In the genomic region with DNA sequence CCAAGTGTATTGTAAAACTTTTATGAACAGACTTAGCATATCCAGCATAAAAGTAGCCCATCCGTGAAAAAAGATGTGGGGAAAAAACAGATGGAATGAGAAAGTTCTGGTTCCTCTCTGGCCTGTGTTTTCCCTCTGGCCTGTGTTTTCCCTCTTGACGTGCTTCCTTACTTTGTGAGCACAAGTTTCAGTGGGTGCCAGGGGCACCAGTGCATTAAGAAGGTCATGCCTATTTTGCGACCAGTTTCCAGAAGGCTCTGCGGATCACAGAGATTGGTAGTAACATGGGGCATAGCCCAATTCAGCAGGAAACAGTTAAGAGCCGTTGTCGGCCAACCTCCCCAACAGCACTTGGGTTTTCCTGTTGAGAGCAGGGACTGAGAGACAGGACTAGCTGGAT, we compare ENCODE assay signal across 21 cellular contexts.
"Had no signal": no experiment of that assay in that cellular context is flagged by ENCODE, and none has a peak within 500 bp of the region (broad histone marks: within the 10 kb centered on the region; RNA-seq: fewer than 3 reads in every experiment).

No MANE protein-coding gene starts in this region.

- H3K9me3 ChIP-seq: prostate gland, right atrium auricular region, stomach, testis, transverse colon, upper lobe of right lung, uterus had no signal

- H3K27ac Mint-ChIP-seq: memory B cell, nephron had no signal

- H3K27me3 Mint-ChIP-seq: memory B cell had no signal

- H3K36me3 ChIP-seq: prostate gland, right atrium auricular region, transverse colon, upper lobe of right lung, uterus had no signal

- H3K27ac ChIP-seq: prostate gland, right atrium auricular region, stomach, testis, transverse colon, upper lobe of right lung, uterus had no signal

- H3K4me3 Mint-ChIP-seq: memory B cell, nephron had no signal

- H3K4me2 ChIP-seq: smooth muscle cell had no signal

- H3K4me1 ChIP-seq: prostate gland, right atrium auricular region, testis, uterus had no signal

- H3K27me3 ChIP-seq: right atrium auricular region, stomach, testis, transverse colon, upper lobe of right lung, uterus had no signal

- DNase-seq: cortex of kidney; kidney; nucleus accumbens; stimulated activated CD4-positive, alpha-beta T cell treated with anti-CD3 and anti-CD28 coated beads, Interleukin-12 subunit alpha, Interleukin-12 subunit beta, amount 100 ng/mL, for 4 hours; stimulated activated CD4-positive, alpha-beta T cell treated with anti-CD3 and anti-CD28 coated beads, Interleukin-1b, Interleukin-23, amount 100 ng/mL, for 48 hours; stimulated activated CD4-positive, alpha-beta T cell treated with anti-CD3 and anti-CD28 coated beads, Interleukin-4, amount 100 ng/mL, for 1 hour; stimulated activated CD8-positive, alpha-beta memory T cell treated with anti-CD3 and anti-CD28 coated beads, Interleukin-4, amount 100 ng/mL, for 48 hours; stimulated activated naive CD4-positive, alpha-beta T cell treated with Interleukin-2 at 50 U/mL for 16 hours; stomach; testis; transverse colon; upper lobe of right lung; uterus had no signal

- H3K9me3 Mint-ChIP-seq: memory B cell, nephron had no signal

- ATAC-seq: left lobe of liver, sciatic nerve, upper lobe of right lung had no signal

- H3K4me3 ChIP-seq: lung, prostate gland, right atrium auricular region, smooth muscle cell, stomach, testis, transverse colon, upper lobe of right lung, uterus had no signal
